In genomic region chr3:157174265-157174615, GRCh38 we compare ENCODE assay signal across 8 cellular contexts. TPM values are rescaled to one million over a fixed set of nuclear protein-coding genes. Genes with fewer than 3 reads are reported as not detected.
DNase-seq lines count a peak whose midpoint lies in the region; ATAC-seq and TF ChIP-seq lines count a peak whose summit lies in the region.

No MANE protein-coding gene starts in this region.

- no peak for DNase-seq in GM06990 (ENCODE audit: extremely low read depth, insufficient read length)
- no peak for DNase-seq in epithelial cell of prostate (ENCODE audit: low read depth, low spot score)
- no peak for DNase-seq in ureter (ENCODE audit: low spot score)

- no peaks in the 10 kb centered on the region for H3K27me3 ChIP-seq in GM06990 (replicated peaks; ENCODE audit: control insufficient read depth, insufficient read depth, low read length)

- H3K9me3 Mint-ChIP-seq in nephron = peaks cover 5% of the 10 kb centered on the region

- H3K36me3 Mint-ChIP-seq in nephron (ENCODE audit: low read depth) = peaks cover 12% of the 10 kb centered on the region

- H3K27ac Mint-ChIP-seq in nephron = peak overlapping the region; percentile 96 to 97 (median 97)

- peak overlapping the region; percentile 68 for H3K4me3 ChIP-seq in GM06990 (replicated peaks; ENCODE audit: low read depth, low read length)

- no peaks in the 10 kb centered on the region for H3K36me3 ChIP-seq in GM06990 (ENCODE audit: control insufficient read depth, insufficient read depth, low read length)

- H3K4me3 Mint-ChIP-seq in nephron = peak overlapping the region; percentile 91 to 94 (median 92)

- TF ChIP-seq CTCF in GM06990 (IDR thresholded peaks at IDR 0.05; ENCODE audit: insufficient read depth, low read length, poor library complexity, severe bottlenecking) (no peak), VCaP (conservative IDR thresholded peaks at IDR 0.05) (no peak), nephron (IDR thresholded peaks at IDR 0.05; ENCODE audit: unreplicated experiment in 3 of 3) (no peak)

- H3K27me3 Mint-ChIP-seq in nephron (ENCODE audit: low read depth) = no peaks in the 10 kb centered on the region

- H3K27ac ChIP-seq in VCaP (peak overlapping the region; percentile 93), epithelial cell of prostate (peak overlapping the region; percentile 87)

- ATAC-seq in HG03159 (IDR thresholded peaks at IDR 0.05; ENCODE audit: unreplicated experiment) = peak; percentile 1
- no peak for ATAC-seq in GM18520 (IDR thresholded peaks at IDR 0.05; ENCODE audit: unreplicated experiment)
- no peak for ATAC-seq in HG03520 (IDR thresholded peaks at IDR 0.05; ENCODE audit: unreplicated experiment)

- H3K4me1 Mint-ChIP-seq in nephron = peaks cover 26% of the 10 kb centered on the region

RNA-seq across cellular contexts. Expression of gene CCNL1, which starts 14.3 kb away (rescaled TPM):
- 172 TPM for total RNA-seq in ureter
